In genomic region chr10:107565014-107565413, GRCh38 we compare ENCODE assay signal across 28 cellular contexts.
"Had no signal": no experiment of that assay in that cellular context is flagged by ENCODE, and none has a peak within 500 bp of the region (broad histone marks: within the 10 kb centered on the region; RNA-seq: fewer than 3 reads in every experiment).

No MANE protein-coding gene starts in this region.

- H3K9me3 ChIP-seq: testis, thoracic aorta, thyroid gland, upper lobe of left lung, upper lobe of right lung, uterus, vagina had no signal

- H3K27me3 Mint-ChIP-seq: stimulated activated memory B cell treated with anti-CD40 and anti-IgM and Interleukin-4, amounts not matched to agents 10 μg/mL and 1 μg/mL and 100 μg/mL, for 72 hours; stimulated activated naive B cell treated with anti-CD40 and anti-IgM and Interleukin-4, amounts not matched to agents 10 μg/mL and 1 μg/mL and 100 μg/mL, for 72 hours; stimulated activated naive CD8-positive, alpha-beta T cell treated with anti-CD3 and anti-CD28 coated beads, Interleukin-15, amount 100 ng/mL, for 72 hours; stimulated activated naive CD8-positive, alpha-beta T cell treated with anti-CD3 and anti-CD28 coated beads, Interleukin-15, Interleukin-2, amounts not matched to agents 100 ng/mL and 50 ng/mL, for 24 hours; type B pancreatic cell had no signal

- H3K4me3 Mint-ChIP-seq: stimulated activated effector memory CD8-positive, alpha-beta T cell treated with anti-CD3 and anti-CD28 coated beads, Interleukin-12 subunit alpha, Interleukin-12 subunit beta, amount 100 ng/mL, for 72 hours; stimulated activated memory B cell treated with anti-CD40 and anti-IgM and Interleukin-4, amounts not matched to agents 10 μg/mL and 1 μg/mL and 100 μg/mL, for 72 hours; stimulated activated naive B cell treated with anti-CD40 and anti-IgM and Interleukin-4, amounts not matched to agents 10 μg/mL and 1 μg/mL and 100 μg/mL, for 72 hours; stimulated activated naive CD8-positive, alpha-beta T cell treated with anti-CD3 and anti-CD28 coated beads, Interleukin-15, amount 100 ng/mL, for 72 hours; stimulated activated naive CD8-positive, alpha-beta T cell treated with anti-CD3 and anti-CD28 coated beads, Interleukin-15, Interleukin-2, amounts not matched to agents 100 ng/mL and 50 ng/mL, for 24 hours; type B pancreatic cell had no signal

- H3K36me3 Mint-ChIP-seq: stimulated activated effector memory CD8-positive, alpha-beta T cell treated with anti-CD3 and anti-CD28 coated beads, Interleukin-12 subunit alpha, Interleukin-12 subunit beta, amount 100 ng/mL, for 72 hours; stimulated activated memory B cell treated with anti-CD40 and anti-IgM and Interleukin-4, amounts not matched to agents 10 μg/mL and 1 μg/mL and 100 μg/mL, for 72 hours; type B pancreatic cell had no signal

- H3K27ac Mint-ChIP-seq: stimulated activated effector memory CD8-positive, alpha-beta T cell treated with anti-CD3 and anti-CD28 coated beads, Interleukin-12 subunit alpha, Interleukin-12 subunit beta, amount 100 ng/mL, for 72 hours; stimulated activated memory B cell treated with anti-CD40 and anti-IgM and Interleukin-4, amounts not matched to agents 10 μg/mL and 1 μg/mL and 100 μg/mL, for 72 hours; stimulated activated naive B cell treated with anti-CD40 and anti-IgM and Interleukin-4, amounts not matched to agents 10 μg/mL and 1 μg/mL and 100 μg/mL, for 72 hours; stimulated activated naive CD8-positive, alpha-beta T cell treated with anti-CD3 and anti-CD28 coated beads, Interleukin-15, amount 100 ng/mL, for 72 hours; stimulated activated naive CD8-positive, alpha-beta T cell treated with anti-CD3 and anti-CD28 coated beads, Interleukin-15, Interleukin-2, amounts not matched to agents 100 ng/mL and 50 ng/mL, for 24 hours; type B pancreatic cell had no signal

- H3K36me3 ChIP-seq: stomach, suprapubic skin, thoracic aorta, thyroid gland, tibial artery, tibial nerve, transverse colon, upper lobe of left lung, upper lobe of right lung, uterus, vagina had no signal

- H3K27me3 ChIP-seq: stomach, suprapubic skin, testis, thyroid gland, tibial artery, tibial nerve, transverse colon, upper lobe of left lung, upper lobe of right lung, uterus, vagina had no signal

- H3K4me1 ChIP-seq: stomach, suprapubic skin, testis, thyroid gland, tibial artery, tibial nerve, transverse colon, upper lobe of left lung, upper lobe of right lung, uterus, vagina had no signal

- ATAC-seq: stimulated activated effector memory CD8-positive, alpha-beta T cell treated with anti-CD3 and anti-CD28 coated beads, Interleukin-12 subunit alpha, Interleukin-12 subunit beta, amount 100 ng/mL, for 72 hours; stimulated activated memory B cell treated with anti-CD40 and anti-IgM and Interleukin-4, amounts not matched to agents 10 μg/mL and 1 μg/mL and 100 μg/mL, for 72 hours; stimulated activated naive B cell treated with anti-CD40 and anti-IgM and Interleukin-4, amounts not matched to agents 10 μg/mL and 1 μg/mL and 100 μg/mL, for 72 hours; stimulated activated naive CD8-positive, alpha-beta T cell treated with anti-CD3 and anti-CD28 coated beads, Interleukin-15, amount 100 ng/mL, for 72 hours; stimulated activated naive CD8-positive, alpha-beta T cell treated with anti-CD3 and anti-CD28 coated beads, Interleukin-15, Interleukin-2, amounts not matched to agents 100 U/mL and 50 U/mL, for 24 hours; upper lobe of right lung had no signal

- DNase-seq: stimulated activated CD4-positive, alpha-beta T cell treated with anti-CD3 and anti-CD28 coated beads, Interleukin-2, amount 100 ng/mL, for 48 hours; stimulated activated CD4-positive, alpha-beta T cell treated with anti-CD3 and anti-CD28 coated beads, Interleukin-4, amount 100 ng/mL, for 1 hour; stimulated activated CD4-positive, alpha-beta T cell treated with anti-CD3 and anti-CD28 coated beads, Interleukin-4, amount 100 ng/mL, for 24 hours; stimulated activated CD4-positive, alpha-beta T cell treated with anti-CD3 and anti-CD28 coated beads, Interleukin-4, amount 100 ng/mL, for 4 hours; stimulated activated CD8-positive, alpha-beta memory T cell treated with anti-CD3 and anti-CD28 coated beads, Interleukin-4, amount 100 ng/mL, for 48 hours; stimulated activated naive B cell treated with anti-CD40 and anti-IgM and Interleukin-4, amounts not matched to agents 10 μg/mL and 1 μg/mL and 100 μg/mL, for 72 hours; stimulated activated naive CD4-positive, alpha-beta T cell; stimulated activated naive CD4-positive, alpha-beta T cell treated with Interleukin-2 at 50 U/mL for 16 hours; stimulated activated naive CD8-positive, alpha-beta T cell treated with anti-CD3 and anti-CD28 coated beads, Interleukin-15, amount 100 ng/mL, for 72 hours; stimulated activated naive CD8-positive, alpha-beta T cell treated with anti-CD3 and anti-CD28 coated beads, Interleukin-15, Interleukin-2, amounts not matched to agents 100 U/mL and 50 U/mL, for 24 hours; stomach; substantia nigra; testis; thyroid gland; tibial artery; transverse colon; trophoblast cell; upper lobe of left lung; upper lobe of right lung; uterus had no signal

- H3K4me3 ChIP-seq: stomach, suprapubic skin, testis, thoracic aorta, thyroid gland, tibial artery, tibial nerve, transverse colon, upper lobe of left lung, upper lobe of right lung, uterus, vagina had no signal

- H3K27ac ChIP-seq: stomach, suprapubic skin, testis, thoracic aorta, thyroid gland, tibial artery, tibial nerve, transverse colon, upper lobe of left lung, upper lobe of right lung, uterus, vagina had no signal

- H3K4me1 Mint-ChIP-seq: stimulated activated effector memory CD8-positive, alpha-beta T cell treated with anti-CD3 and anti-CD28 coated beads, Interleukin-12 subunit alpha, Interleukin-12 subunit beta, amount 100 ng/mL, for 72 hours; stimulated activated memory B cell treated with anti-CD40 and anti-IgM and Interleukin-4, amounts not matched to agents 10 μg/mL and 1 μg/mL and 100 μg/mL, for 72 hours; stimulated activated naive B cell treated with anti-CD40 and anti-IgM and Interleukin-4, amounts not matched to agents 10 μg/mL and 1 μg/mL and 100 μg/mL, for 72 hours; stimulated activated naive CD8-positive, alpha-beta T cell treated with anti-CD3 and anti-CD28 coated beads, Interleukin-15, amount 100 ng/mL, for 72 hours had no signal
